In the genomic region with DNA sequence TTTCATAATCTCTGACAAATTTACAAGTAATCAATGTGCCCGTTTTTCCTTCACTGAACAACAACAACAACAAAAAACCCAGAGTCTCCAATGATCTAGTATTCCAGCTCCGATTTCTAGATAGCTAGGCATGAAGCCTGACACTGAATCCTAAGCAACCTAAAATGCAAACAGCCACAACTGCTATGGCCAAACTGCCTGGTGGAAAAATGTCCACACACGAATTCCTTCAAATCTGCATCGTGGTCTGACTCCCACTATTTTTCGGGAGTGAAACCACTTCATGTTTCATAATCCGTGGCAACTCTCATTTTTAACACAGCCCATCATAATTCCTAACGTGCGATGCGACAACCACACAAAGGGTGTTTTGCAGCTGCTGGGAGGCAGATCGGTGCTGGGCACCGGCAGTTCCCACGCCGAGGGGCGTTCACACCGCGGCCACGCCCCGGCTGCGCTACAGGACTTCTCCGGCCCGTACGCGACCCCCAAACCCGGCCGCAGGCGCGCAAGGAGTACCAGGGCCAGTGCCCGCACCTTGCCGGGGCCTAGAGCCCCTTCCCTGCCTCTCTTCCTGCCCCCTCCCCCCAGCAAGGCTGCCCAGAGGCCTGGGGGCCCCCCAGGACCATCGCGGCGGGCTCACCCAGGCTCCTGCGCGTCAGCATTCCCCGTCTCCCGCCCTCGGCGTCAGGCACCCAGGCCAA, we compare ENCODE assay signal across 8 cellular contexts. TPM values are rescaled to one million over a fixed set of nuclear protein-coding genes. Genes with fewer than 3 reads are reported as not detected.
A peak's percentile ranks its signal among the peaks of the same experiment; 100 is the strongest.
DNase-seq lines count a peak whose midpoint lies in the region; ATAC-seq and TF ChIP-seq lines count a peak whose summit lies in the region.

No MANE protein-coding gene starts in this region.

- no peaks in the 10 kb centered on the region for H3K9me3 ChIP-seq in BLaER1

- H3K27ac ChIP-seq in BLaER1 (peak overlapping the region; percentile 92), temporal lobe (ENCODE audit: low read depth, low read length) (peak overlapping the region; percentile 86)

- ATAC-seq in GM18873 (IDR thresholded peaks at IDR 0.05; ENCODE audit: low FRiP score, unreplicated experiment) (peak; percentile 22), HG03097 (IDR thresholded peaks at IDR 0.05; ENCODE audit: low FRiP score, unreplicated experiment) (peak; percentile 25), naive B cell (ENCODE audit: low read depth in 2 of 2) (peak; percentile 4 to 11)

- peaks cover 4% of the 10 kb centered on the region for H3K36me3 ChIP-seq in BLaER1

- peak overlapping the region; percentile 90 for H3K4me3 Mint-ChIP-seq in activated T-helper 1 cell treated with anti-CD3 and anti-CD28 coated beads, Interleukin-12 subunit alpha, Interleukin-12 subunit beta, Interleukin-2, Interleukin-4 antibody, amounts not matched to agents 30 ng/mL and 10 ng/mL and 1 ng/mL, durations not matched to agents 14 hours and 24 hours and 36 hours
- H3K4me3 Mint-ChIP-seq in naive B cell, result peak overlapping the region; percentile 89 to 95 (median 92)

- H3K9ac ChIP-seq in BLaER1, result peak overlapping the region; percentile 94

- no peak for TF ChIP-seq CTCF in fibroblast of mammary gland (conservative IDR thresholded peaks at IDR 0.05; ENCODE audit: control insufficient read depth, insufficient read depth, low read depth, low read length)

- peaks cover 3% of the 10 kb centered on the region for H3K36me3 Mint-ChIP-seq in activated T-helper 1 cell treated with anti-CD3 and anti-CD28 coated beads, Interleukin-12 subunit alpha, Interleukin-12 subunit beta, Interleukin-2, Interleukin-4 antibody, amounts not matched to agents 30 ng/mL and 10 ng/mL and 1 ng/mL, durations not matched to agents 14 hours and 24 hours and 36 hours (ENCODE audit: low read depth)
- peaks cover 0 to 3% of the 10 kb centered on the region in 2 donors for H3K36me3 Mint-ChIP-seq in naive B cell

- intact Hi-C loops in activated T-helper 1 cell treated with anti-CD3 and anti-CD28 coated beads, Interleukin-12 subunit alpha, Interleukin-12 subunit beta, Interleukin-2, Interleukin-4 antibody, amounts not matched to agents 30 ng/mL and 10 ng/mL and 1 ng/mL, durations not matched to agents 14 hours and 24 hours and 36 hours (cut with micrococcal nuclease), result loop anchor here (1.0 to 5.0 kb wide), 3 partner anchors 65 to 496 kb away; partner anchors contain the start of genes DDX50, DNA2 and HERC4

- H3K27ac Mint-ChIP-seq in activated T-helper 1 cell treated with anti-CD3 and anti-CD28 coated beads, Interleukin-12 subunit alpha, Interleukin-12 subunit beta, Interleukin-2, Interleukin-4 antibody, amounts not matched to agents 30 ng/mL and 10 ng/mL and 1 ng/mL, durations not matched to agents 14 hours and 24 hours and 36 hours, result peak overlapping the region; percentile 80
- peak overlapping the region; percentile 73 to 94 (median 84) for H3K27ac Mint-ChIP-seq in naive B cell

- no peaks in the 10 kb centered on the region for H3K27me3 ChIP-seq in BLaER1

- H3K27me3 Mint-ChIP-seq in activated T-helper 1 cell treated with anti-CD3 and anti-CD28 coated beads, Interleukin-12 subunit alpha, Interleukin-12 subunit beta, Interleukin-2, Interleukin-4 antibody, amounts not matched to agents 30 ng/mL and 10 ng/mL and 1 ng/mL, durations not matched to agents 14 hours and 24 hours and 36 hours (ENCODE audit: insufficient read depth), result no peaks in the 10 kb centered on the region
- H3K27me3 Mint-ChIP-seq in naive B cell, result no peaks in the 10 kb centered on the region

- H3K4me2 ChIP-seq in BLaER1, result peak overlapping the region; percentile 82

- H3K4me3 ChIP-seq in BLaER1, result peak overlapping the region; percentile 100
- peak overlapping the region; percentile 92 for H3K4me3 ChIP-seq in fibroblast of mammary gland (ENCODE audit: control insufficient read depth, low read depth, low read length)

- H3K4me1 ChIP-seq in BLaER1, result peaks cover 16% of the 10 kb centered on the region

- H4K20me1 ChIP-seq in BLaER1, result peaks cover 38% of the 10 kb centered on the region

- H3K9me3 Mint-ChIP-seq in activated T-helper 1 cell treated with anti-CD3 and anti-CD28 coated beads, Interleukin-12 subunit alpha, Interleukin-12 subunit beta, Interleukin-2, Interleukin-4 antibody, amounts not matched to agents 30 ng/mL and 10 ng/mL and 1 ng/mL, durations not matched to agents 14 hours and 24 hours and 36 hours, result no peaks in the 10 kb centered on the region
- no peaks in the 10 kb centered on the region for H3K9me3 Mint-ChIP-seq in naive B cell

- DNase-seq in NCI-H510A treated with DMSO at 0.1 percent for 48 hours (lab: John Stamatoyannopoulos, UW) (peak; percentile 61), fibroblast of mammary gland (ENCODE audit: low read depth) (peak; percentile 48), naive B cell (no peak)
- DNase-seq in activated T-helper 1 cell treated with anti-CD3 and anti-CD28 coated beads, Interleukin-12 subunit alpha, Interleukin-12 subunit beta, Interleukin-2, Interleukin-4 antibody, amounts not matched to agents 30 ng/mL and 10 ng/mL and 1 ng/mL, durations not matched to agents 14 hours and 24 hours and 36 hours (ENCODE audit: low spot score), result no peak

- H3K4me1 Mint-ChIP-seq in activated T-helper 1 cell treated with anti-CD3 and anti-CD28 coated beads, Interleukin-12 subunit alpha, Interleukin-12 subunit beta, Interleukin-2, Interleukin-4 antibody, amounts not matched to agents 30 ng/mL and 10 ng/mL and 1 ng/mL, durations not matched to agents 14 hours and 24 hours and 36 hours (ENCODE audit: low read depth), result peaks cover 13% of the 10 kb centered on the region
- H3K4me1 Mint-ChIP-seq in naive B cell, result peaks cover 9 to 24% (median 12%) of the 10 kb centered on the region in 3 donors

RNA-seq across cellular contexts. Expression of gene RUFY2, which starts 0.8 kb away (rescaled TPM):
- 10.4 and 12.3 TPM in 2 replicates for total RNA-seq in activated T-helper 1 cell treated with anti-CD3 and anti-CD28 coated beads, Interleukin-12 subunit alpha, Interleukin-12 subunit beta, Interleukin-2, Interleukin-4 antibody, amounts not matched to agents 30 ng/mL and 10 ng/mL and 1 ng/mL, durations not matched to agents 14 hours and 24 hours and 36 hours
- polyA plus RNA-seq in naive B cell (ENCODE audit: low read depth in 6 of 6), result 10 to 100 TPM in 4 of 6 donors, 1 to 10 TPM in 2; 3.8 to 15.7 (median 11.1) TPM
- total RNA-seq in temporal lobe, result 85.3 TPM

Comparison
In these comparisons a context has a peak if more than half of its experiments do, and no peak if none do; other contexts are left out.
1. DNase-seq: peak in NCI-H510A treated with DMSO at 0.1 percent for 48 hours (single experiment) and fibroblast of mammary gland (single experiment); none in activated T-helper 1 cell treated with anti-CD3 and anti-CD28 coated beads, Interleukin-12 subunit alpha, Interleukin-12 subunit beta, Interleukin-2, Interleukin-4 antibody, amounts not matched to agents 30 ng/mL and 10 ng/mL and 1 ng/mL, durations not matched to agents 14 hours and 24 hours and 36 hours (single experiment) and naive B cell (single experiment).
2. Peak in every context shown above with its lines, with median percentiles within 50 percentile points of each other: ATAC-seq.